10 cellular contexts compared by ENCODE assay signal in the genomic region with DNA sequence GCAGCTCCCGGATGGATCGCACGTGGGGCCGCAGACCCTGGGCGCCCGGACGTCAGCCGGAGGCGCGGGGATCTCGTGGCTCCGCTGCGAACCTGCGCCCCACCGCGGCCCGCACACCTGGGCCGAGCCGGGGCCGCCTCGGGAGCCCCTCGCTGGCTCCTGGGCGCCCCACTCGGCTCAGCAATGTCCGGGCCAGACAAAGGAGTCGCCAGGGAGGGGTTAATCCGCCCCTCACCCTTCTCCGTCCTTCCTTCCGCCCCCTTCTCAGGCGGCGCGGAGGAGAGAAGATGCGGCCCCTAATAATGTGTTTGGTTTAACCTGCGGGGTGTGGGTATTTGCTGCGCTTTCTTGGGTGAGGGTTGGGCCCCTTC. TPM values are rescaled to one million over a fixed set of nuclear protein-coding genes. Genes with fewer than 3 reads are reported as not detected.
DNase-seq lines count a peak whose midpoint lies in the region; ATAC-seq and TF ChIP-seq lines count a peak whose summit lies in the region.
"Had no signal": no experiment of that assay in that cellular context is flagged by ENCODE, and none has a peak within 500 bp of the region (broad histone marks: within the 10 kb centered on the region; RNA-seq: fewer than 3 reads in every experiment).

No MANE protein-coding gene starts in this region.

- no peak for TF ChIP-seq CTCF in left ventricle myocardium inferior (IDR thresholded peaks at IDR 0.05; ENCODE audit: borderline replicate concordance)

- peak overlapping the region; percentile 96 for H3K27ac ChIP-seq in left ventricle myocardium inferior (replicated peaks)
- peak overlapping the region; percentile 90 for H3K27ac ChIP-seq in ectodermal cell (ENCODE audit: insufficient read depth, low read depth, low read length, poor library complexity, severe bottlenecking)
- peak overlapping the region; percentile 89 for H3K27ac ChIP-seq in muscle layer of colon (ENCODE audit: low read depth, low read length)

- no peak overlapping the region for H3K27ac Mint-ChIP-seq in activated T-cell treated with anti-CD3 and anti-CD28 coated beads, Interleukin-2, amount 50 U/mL, for 72 hours

- peaks cover 29% of the 10 kb centered on the region for H3K27me3 ChIP-seq in left ventricle myocardium inferior (ENCODE audit: low read depth)
- peaks cover 47% of the 10 kb centered on the region for H3K27me3 ChIP-seq in ectodermal cell (ENCODE audit: control insufficient read depth, insufficient read depth, low read length, poor library complexity, severe bottlenecking)
- H3K27me3 ChIP-seq in muscle layer of colon (ENCODE audit: control insufficient read depth in 1 of 2, insufficient read depth in 2 of 2, low read length in 2 of 2): no peaks in the 10 kb centered on the region

- peaks cover 7% of the 10 kb centered on the region for H3K4me1 Mint-ChIP-seq in activated T-cell treated with anti-CD3 and anti-CD28 coated beads, Interleukin-2, amount 50 U/mL, for 72 hours (ENCODE audit: low read depth)

- no peaks in the 10 kb centered on the region for H3K36me3 Mint-ChIP-seq in activated T-cell treated with anti-CD3 and anti-CD28 coated beads, Interleukin-2, amount 50 U/mL, for 72 hours (ENCODE audit: insufficient read depth in 2 of 2)

- ATAC-seq in Right ventricle myocardium inferior (no peak), GM21528 (IDR thresholded peaks at IDR 0.05; ENCODE audit: low FRiP score, unreplicated experiment) (no peak)
- ATAC-seq in activated T-cell treated with anti-CD3 and anti-CD28 coated beads, Interleukin-2, amount 50 U/mL, for 72 hours (replicated peaks in 1 of 2): no peak
- ATAC-seq: activated T-cell treated with anti-CD3 and anti-CD28 coated beads, Interleukin-2, amount 50 U/mL, for 4 hours had no signal

- H3K27me3 Mint-ChIP-seq in activated T-cell treated with anti-CD3 and anti-CD28 coated beads, Interleukin-2, amount 50 U/mL, for 72 hours (ENCODE audit: low read depth): peaks cover 41% of the 10 kb centered on the region

- H3K9me3 Mint-ChIP-seq in activated T-cell treated with anti-CD3 and anti-CD28 coated beads, Interleukin-2, amount 50 U/mL, for 72 hours: no peaks in the 10 kb centered on the region
- H3K9me3 Mint-ChIP-seq: activated T-cell treated with anti-CD3 and anti-CD28 coated beads, Interleukin-2, amount 50 U/mL, for 4 hours had no signal

- H3K36me3 ChIP-seq in left ventricle myocardium inferior (no peaks in the 10 kb centered on the region), ectodermal cell (ENCODE audit: control insufficient read depth, insufficient read depth, low read length) (no peaks in the 10 kb centered on the region), muscle layer of colon (ENCODE audit: insufficient read depth, low read length) (no peaks in the 10 kb centered on the region)

- H3K4me1 ChIP-seq in left ventricle myocardium inferior (peaks cover 87% of the 10 kb centered on the region), ectodermal cell (ENCODE audit: control insufficient read depth, insufficient read depth, low read length) (peaks cover 40% of the 10 kb centered on the region), muscle layer of colon (ENCODE audit: insufficient read depth, low read length) (peaks cover 34% of the 10 kb centered on the region)

- intact Hi-C loops in left ventricle myocardium inferior (cut with micrococcal nuclease): no loop called here
- intact Hi-C loops in Right ventricle myocardium inferior (cut with DNase I): no loop called here

- H3K9ac ChIP-seq in muscle layer of colon (ENCODE audit: low read length): peak overlapping the region; percentile 88

- 0 to 1% methylated on average over 30 to 35 of the region's 35 CpGs for WGBS in ectodermal cell, 2 experiments

- no peak for DNase-seq in left ventricle myocardium inferior
- no peak for DNase-seq in Right ventricle myocardium inferior (ENCODE audit: missing footprints)
- no peak for DNase-seq in stimulated activated CD8-positive, alpha-beta memory T cell treated with anti-CD3 and anti-CD28 coated beads, Interleukin-4, amount 100 ng/mL, for 48 hours
- no peak for DNase-seq in activated T-cell treated with anti-CD3 and anti-CD28 coated beads, Interleukin-2, amount 50 U/mL, for 72 hours
- DNase-seq in NCI-H1105 (lab: John Stamatoyannopoulos, UW): no peak
- DNase-seq: activated T-cell treated with anti-CD3 and anti-CD28 coated beads, Interleukin-2, amount 50 U/mL, for 4 hours; GOT3 had no signal

- H3K4me3 ChIP-seq in left ventricle myocardium inferior (peak overlapping the region; percentile 77), ectodermal cell (ENCODE audit: insufficient read depth, low read depth, low read length) (peak overlapping the region; percentile 98), muscle layer of colon (ENCODE audit: low read depth in 1 of 2, low read length in 2 of 2) (peak overlapping the region; percentile 71 to 72)

- H3K4me3 Mint-ChIP-seq in activated T-cell treated with anti-CD3 and anti-CD28 coated beads, Interleukin-2, amount 50 U/mL, for 72 hours: no peak overlapping the region
- H3K4me3 Mint-ChIP-seq: activated T-cell treated with anti-CD3 and anti-CD28 coated beads, Interleukin-2, amount 50 U/mL, for 4 hours had no signal

- no peaks in the 10 kb centered on the region for H3K9me3 ChIP-seq in left ventricle myocardium inferior (replicated peaks)
- H3K9me3 ChIP-seq in ectodermal cell (ENCODE audit: control insufficient read depth, low read length): no peaks in the 10 kb centered on the region
- H3K9me3 ChIP-seq in muscle layer of colon (ENCODE audit: low read length): no peaks in the 10 kb centered on the region

RNA-seq across cellular contexts. Expression of a gene that starts 47.6 kb away (rescaled TPM):
- total RNA-seq in left ventricle myocardium inferior: 50.1 TPM
- total RNA-seq in Right ventricle myocardium inferior: 44.6 TPM
- polyA plus RNA-seq in ectodermal cell (2013, experiment 1 of 4): 46.8 TPM
- 47.5 TPM for polyA plus RNA-seq in ectodermal cell (2013, experiment 2 of 4)
- 28.0 TPM for polyA plus RNA-seq in ectodermal cell (2013, experiment 3 of 4)
- 33.4 TPM for polyA plus RNA-seq in ectodermal cell (2013, experiment 4 of 4)
- 10 to 100 TPM; 49.8 to 63.6 TPM for total RNA-seq in activated T-cell treated with anti-CD3 and anti-CD28 coated beads, Interleukin-2, amount 50 U/mL, for 72 hours

RNA-seq across cellular contexts. Expression of a gene that starts 52.6 kb away (rescaled TPM):
- total RNA-seq in left ventricle myocardium inferior (7.3 TPM), Right ventricle myocardium inferior (9.9 TPM)
- polyA plus RNA-seq in ectodermal cell (2013, experiment 1 of 4): 26.9 TPM
- polyA plus RNA-seq in ectodermal cell (2013, experiment 2 of 4): 37.1 TPM
- 32.4 TPM for polyA plus RNA-seq in ectodermal cell (2013, experiment 3 of 4)
- 38.6 TPM for polyA plus RNA-seq in ectodermal cell (2013, experiment 4 of 4)
- total RNA-seq in activated T-cell treated with anti-CD3 and anti-CD28 coated beads, Interleukin-2, amount 50 U/mL, for 72 hours: under 1 TPM; 0.02 to 0.14 TPM
